Comparison of ENCODE assay signal across 14 cellular contexts in the genomic region with DNA sequence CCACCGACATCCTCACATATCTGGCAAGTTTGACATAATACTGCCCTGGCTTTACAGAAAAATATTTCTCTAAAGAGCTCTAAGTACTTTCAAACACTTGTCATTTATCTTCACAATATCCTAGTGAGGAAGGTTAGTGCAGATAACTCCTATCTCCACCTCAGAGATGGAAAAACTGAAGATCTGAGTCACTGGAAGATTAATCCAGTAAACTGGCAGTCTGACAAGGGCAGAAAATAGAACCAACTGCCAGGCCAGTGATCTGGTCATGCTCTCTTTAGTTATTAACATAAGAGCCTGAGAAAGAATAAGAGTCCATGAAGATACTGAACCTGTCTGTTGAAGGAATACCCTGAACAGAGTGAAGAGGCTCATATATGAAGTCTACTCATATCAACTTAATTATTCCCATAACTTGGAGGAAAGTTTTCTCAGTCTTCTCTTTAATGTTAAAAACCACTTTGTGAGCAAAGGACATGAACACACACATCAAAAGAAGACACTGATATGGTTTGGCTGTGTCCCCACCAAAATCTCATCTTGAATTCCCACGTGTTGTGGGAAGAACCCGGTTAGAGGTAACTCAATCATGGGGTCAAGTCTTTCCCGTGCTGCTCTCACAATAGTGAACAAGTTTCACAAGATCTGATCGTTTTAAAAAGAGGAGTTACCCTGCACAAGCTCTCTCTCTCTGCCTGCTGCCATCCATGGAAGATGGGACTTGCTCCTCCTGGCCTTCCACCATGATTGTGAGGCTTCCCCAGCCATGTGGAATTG.
A peak's percentile ranks its signal among the peaks of the same experiment; 100 is the strongest.
DNase-seq lines count a peak whose midpoint lies in the region; ATAC-seq and TF ChIP-seq lines count a peak whose summit lies in the region.
"Had no signal": no experiment of that assay in that cellular context is flagged by ENCODE, and none has a peak within 500 bp of the region (broad histone marks: within the 10 kb centered on the region; RNA-seq: fewer than 3 reads in every experiment).

No MANE protein-coding gene starts in this region.

- no peaks in the 10 kb centered on the region for H3K4me1 Mint-ChIP-seq in activated CD8-positive, alpha-beta memory T cell treated with anti-CD3 and anti-CD28 coated beads, Interleukin-2, amount 10 ng/mL, durations not matched to agents 7 days and 5 days
- H3K4me1 Mint-ChIP-seq in effector memory CD8-positive, alpha-beta T cell (ENCODE audit: low read depth in 2 of 2) = no peaks in the 10 kb centered on the region
- peaks cover 7% of the 10 kb centered on the region; the same call in 2 of the 3 replicates for H3K4me1 Mint-ChIP-seq in GM23338

- H3K9me3 Mint-ChIP-seq in activated CD8-positive, alpha-beta memory T cell treated with anti-CD3 and anti-CD28 coated beads, Interleukin-2, amount 10 ng/mL, durations not matched to agents 7 days and 5 days (ENCODE audit: low read depth) = no peaks in the 10 kb centered on the region
- no peaks in the 10 kb centered on the region for H3K9me3 Mint-ChIP-seq in effector memory CD8-positive, alpha-beta T cell
- H3K9me3 Mint-ChIP-seq in GM23338 = no peaks in the 10 kb centered on the region

- H3K27me3 Mint-ChIP-seq in activated CD8-positive, alpha-beta memory T cell treated with anti-CD3 and anti-CD28 coated beads, Interleukin-2, amount 10 ng/mL, durations not matched to agents 7 days and 5 days = no peaks in the 10 kb centered on the region
- no peaks in the 10 kb centered on the region for H3K27me3 Mint-ChIP-seq in effector memory CD8-positive, alpha-beta T cell
- no peaks in the 10 kb centered on the region for H3K27me3 Mint-ChIP-seq in GM23338 (ENCODE audit: insufficient read depth, low read depth, poor library complexity)

- no peaks in the 10 kb centered on the region for H3K79me2 ChIP-seq in GM23338 (replicated peaks; ENCODE audit: insufficient read depth)

- H2AFZ ChIP-seq in GM23338 = no peak overlapping the region

- H3K9me2 ChIP-seq in GM23338 (ENCODE audit: insufficient read depth) = no peaks in the 10 kb centered on the region

- TF ChIP-seq CTCF in AG04450 (IDR thresholded peaks at IDR 0.05; ENCODE audit: low read depth, low read length) (no peak), cardiac fibroblast (IDR thresholded peaks at IDR 0.05; ENCODE audit: low read depth, low read length) (no peak), upper lobe of right lung (IDR thresholded peaks at IDR 0.05) (no peak), GM23338 (conservative IDR thresholded peaks at IDR 0.05; ENCODE audit: low read depth in 2 of 2) (no peak)

- H3K27me3 ChIP-seq in AG04450 (ENCODE audit: control insufficient read depth, insufficient read depth, low read length) = no peaks in the 10 kb centered on the region
- no peaks in the 10 kb centered on the region for H3K27me3 ChIP-seq in upper lobe of right lung
- H3K27me3 ChIP-seq in GM23338 (ENCODE audit: insufficient read depth) = no peaks in the 10 kb centered on the region

- H3K36me3 ChIP-seq in upper lobe of right lung (peaks cover 50% of the 10 kb centered on the region), GM23338 (ENCODE audit: insufficient read depth) (peaks cover 12% of the 10 kb centered on the region; the same call in 1 of the 2 replicates)

- H3K27ac Mint-ChIP-seq in activated CD8-positive, alpha-beta memory T cell treated with anti-CD3 and anti-CD28 coated beads, Interleukin-2, amount 10 ng/mL, durations not matched to agents 7 days and 5 days = no peak overlapping the region
- no peak overlapping the region for H3K27ac Mint-ChIP-seq in effector memory CD8-positive, alpha-beta T cell
- H3K27ac Mint-ChIP-seq in GM23338 = no peak overlapping the region

- no peaks in the 10 kb centered on the region for H3F3A ChIP-seq in GM23338 (replicated peaks; ENCODE audit: low read depth)

- DNase-seq in AG04450 (ENCODE audit: low read depth, low spot score) (peak; percentile 2), M059J (ENCODE audit: low read depth) (peak; percentile 85), cardiac fibroblast (ENCODE audit: low read depth in 2 of 2) (peak; percentile 63 to 66), iris pigment epithelial cell (ENCODE audit: low read depth) (peak; percentile 78), upper lobe of right lung (no peak), GM23338 (ENCODE audit: low spot score) (no peak)
- no peak for DNase-seq in activated CD8-positive, alpha-beta memory T cell treated with anti-CD3 and anti-CD28 coated beads, Interleukin-2, amount 10 ng/mL, durations not matched to agents 7 days and 5 days
- no peak for DNase-seq in effector memory CD8-positive, alpha-beta T cell
- DNase-seq: activated naive CD4-positive, alpha-beta T cell treated with Interleukin-2 at 50 U/mL for 16 hours; C1 segment of cervical spinal cord; NCI-H2171 treated with DMSO at 0.1 percent for 48 hours; posterior cingulate gyrus; SHP77 treated with DMSO at 0.1 percent for 48 hours; trophoblast cell had no signal

- H3K36me3 Mint-ChIP-seq in activated CD8-positive, alpha-beta memory T cell treated with anti-CD3 and anti-CD28 coated beads, Interleukin-2, amount 10 ng/mL, durations not matched to agents 7 days and 5 days = peaks cover 9% of the 10 kb centered on the region
- peaks cover 7% of the 10 kb centered on the region for H3K36me3 Mint-ChIP-seq in effector memory CD8-positive, alpha-beta T cell (ENCODE audit: insufficient read depth)
- H3K36me3 Mint-ChIP-seq in GM23338 (ENCODE audit: low read depth) = peaks cover 42% of the 10 kb centered on the region

- no peak overlapping the region for H3K4me2 ChIP-seq in GM23338

- CTCF ChIA-PET in AG04450 (lab: Charles Lee) = interaction anchor here (1.0 to 1.8 kb wide), 3 partner anchors 9 to 131 kb away, joined by 3 to 9 read pairs (median 4); no protein-coding TSS in a partner anchor
- CTCF ChIA-PET in activated CD8-positive, alpha-beta memory T cell treated with anti-CD3 and anti-CD28 coated beads, Interleukin-2, amount 10 ng/mL, durations not matched to agents 7 days and 5 days (lab: Charles Lee) = no interaction called here

- no peak overlapping the region for H3K4me3 Mint-ChIP-seq in activated CD8-positive, alpha-beta memory T cell treated with anti-CD3 and anti-CD28 coated beads, Interleukin-2, amount 10 ng/mL, durations not matched to agents 7 days and 5 days
- no peak overlapping the region for H3K4me3 Mint-ChIP-seq in effector memory CD8-positive, alpha-beta T cell
- H3K4me3 Mint-ChIP-seq in GM23338 = no peak overlapping the region

- ATAC-seq in activated CD8-positive, alpha-beta memory T cell treated with anti-CD3 and anti-CD28 coated beads, Interleukin-2, amount 10 ng/mL, durations not matched to agents 7 days and 5 days = no peak
- ATAC-seq in effector memory CD8-positive, alpha-beta T cell (replicated peaks) = no peak
- ATAC-seq in upper lobe of right lung (no peak), GM23338 (no peak)

- POLR2A ChIA-PET in AG04450 (lab: Yijun Ruan, JAX) = no interaction called here

- H3K27ac ChIP-seq in AG04450 (ENCODE audit: low read depth, low read length) (no peak overlapping the region), upper lobe of right lung (no peak overlapping the region), GM23338 (ENCODE audit: low read depth) (no peak overlapping the region)

- H3K4me1 ChIP-seq in upper lobe of right lung = no peaks in the 10 kb centered on the region
- H3K4me1 ChIP-seq in GM23338 (ENCODE audit: insufficient read depth) = peaks cover 10% of the 10 kb centered on the region; the same call in 1 of the 2 replicates

- H3K9me3 ChIP-seq in AG04450 (ENCODE audit: control insufficient read depth, insufficient read depth, low read length) = no peaks in the 10 kb centered on the region
- no peaks in the 10 kb centered on the region for H3K9me3 ChIP-seq in upper lobe of right lung

- no peak overlapping the region for H3K4me3 ChIP-seq in AG04450 (ENCODE audit: low read depth, low read length)
- H3K4me3 ChIP-seq in cardiac fibroblast (replicated peaks in 1 of 2; ENCODE audit: low read depth in 2 of 2, low read length in 2 of 2) = no peak overlapping the region
- H3K4me3 ChIP-seq in upper lobe of right lung = no peak overlapping the region
- H3K4me3 ChIP-seq in GM23338 = no peak overlapping the region

- intact Hi-C loops in upper lobe of right lung (cut with DNase I) = no loop called here

- no peaks in the 10 kb centered on the region; the same call in 1 of the 2 replicates for H4K20me1 ChIP-seq in GM23338 (replicated peaks; ENCODE audit: insufficient read depth)

TF ChIP-seq in GM23338, 12 proteins besides CTCF, POLR2A, EP300 and RAD21 (continues in another document):
- no peak for TF ChIP-seq POLR2AphosphoS5 (IDR thresholded peaks at IDR 0.05; ENCODE audit: low read depth)
- no peak for TF ChIP-seq NANOG (IDR thresholded peaks at IDR 0.05; ENCODE audit: borderline replicate concordance)
- TF ChIP-seq CREB1 (CRISPR knock-in tag; IDR thresholded peaks at IDR 0.05; ENCODE audit: low read depth) = no peak
- TF ChIP-seq EZH2phosphoT487 (IDR thresholded peaks at IDR 0.05; ENCODE audit: unreplicated experiment) = no peak
- no peak for TF ChIP-seq ZNF114 (CRISPR knock-in tag; IDR thresholded peaks at IDR 0.05)

Comparison
In these comparisons a context has a peak if more than half of its experiments do, and no peak if none do; other contexts are left out.
1. DNase-seq: peak in AG04450 (single experiment), M059J (single experiment), cardiac fibroblast (2 of 2) and iris pigment epithelial cell (single experiment); none in activated CD8-positive, alpha-beta memory T cell treated with anti-CD3 and anti-CD28 coated beads, Interleukin-2, amount 10 ng/mL, durations not matched to agents 7 days and 5 days (single experiment), effector memory CD8-positive, alpha-beta T cell (0 of 3), upper lobe of right lung (single experiment) and GM23338 (single experiment).